25 cellular contexts compared by ENCODE assay signal in genomic region chr2:221228214-221228769, GRCh38.
DNase-seq lines count a peak whose midpoint lies in the region; ATAC-seq and TF ChIP-seq lines count a peak whose summit lies in the region.
"Had no signal": no experiment of that assay in that cellular context is flagged by ENCODE, and none has a peak within 500 bp of the region (broad histone marks: within the 10 kb centered on the region; RNA-seq: fewer than 3 reads in every experiment).

No MANE protein-coding gene starts in this region.

- H3K9me3 ChIP-seq in ascending aorta (no peaks in the 10 kb centered on the region), left lung (no peaks in the 10 kb centered on the region), uterus (no peaks in the 10 kb centered on the region)
- H3K9me3 ChIP-seq: Caco-2, SJCRH30 had no signal

- H3K27ac Mint-ChIP-seq in nephron progenitor cell = no peak overlapping the region
- H3K27ac Mint-ChIP-seq in activated T-cell treated with anti-CD3 and anti-CD28 coated beads, Interleukin-2, amount 50 U/mL, for 72 hours = no peak overlapping the region
- H3K27ac Mint-ChIP-seq: B cell; CD8-positive, alpha-beta T cell had no signal

- H3K4me1 Mint-ChIP-seq in nephron progenitor cell = no peaks in the 10 kb centered on the region
- no peaks in the 10 kb centered on the region for H3K4me1 Mint-ChIP-seq in activated T-cell treated with anti-CD3 and anti-CD28 coated beads, Interleukin-2, amount 50 U/mL, for 72 hours (ENCODE audit: low read depth)
- H3K4me1 Mint-ChIP-seq: B cell had no signal

- peak; percentile 23 for ATAC-seq in left lung
- no peak for ATAC-seq in activated T-cell treated with anti-CD3 and anti-CD28 coated beads, Interleukin-2, amount 50 U/mL, for 72 hours (replicated peaks in 1 of 2)
- ATAC-seq: CD8-positive, alpha-beta T cell; GM12878; K562; SK-N-SH treated with all-trans-retinoic acid at 6 μM for 48 hours had no signal

- intact Hi-C loops in ascending aorta (cut with DNase I) (loop anchor here (5.0 kb wide), 2 partner anchors 249 to 344 kb away; partner anchors contain the start of gene EPHA4), left lung (cut with DNase I) (no loop called here), uterus (cut with DNase I; ENCODE audit: low total_unique reads) (no loop called here)

- H3K4me3 Mint-ChIP-seq in nephron progenitor cell = no peak overlapping the region
- H3K4me3 Mint-ChIP-seq in activated T-cell treated with anti-CD3 and anti-CD28 coated beads, Interleukin-2, amount 50 U/mL, for 72 hours = no peak overlapping the region
- H3K4me3 Mint-ChIP-seq: B cell; CD8-positive, alpha-beta T cell had no signal

- no peak for TF ChIP-seq CTCF in ascending aorta (IDR thresholded peaks at IDR 0.05)
- TF ChIP-seq CTCF in coronary artery (IDR thresholded peaks at IDR 0.05) = no peak
- TF ChIP-seq CTCF in left lung (IDR thresholded peaks at IDR 0.05) = no peak
- no peak for TF ChIP-seq CTCF in uterus (IDR thresholded peaks at IDR 0.05)
- no peak for TF ChIP-seq CTCF in nephron progenitor cell (IDR thresholded peaks at IDR 0.05)

- H3K9me3 Mint-ChIP-seq in nephron progenitor cell = no peaks in the 10 kb centered on the region
- no peaks in the 10 kb centered on the region for H3K9me3 Mint-ChIP-seq in activated T-cell treated with anti-CD3 and anti-CD28 coated beads, Interleukin-2, amount 50 U/mL, for 72 hours
- H3K9me3 Mint-ChIP-seq: CD8-positive, alpha-beta T cell had no signal

- H3K27me3 ChIP-seq in ascending aorta (no peaks in the 10 kb centered on the region), left lung (no peaks in the 10 kb centered on the region), uterus (no peaks in the 10 kb centered on the region)
- H3K27me3 ChIP-seq: SJCRH30 had no signal

- H3K4me1 ChIP-seq in ascending aorta = peaks cover 0 to 15% of the 10 kb centered on the region in 2 donors
- H3K4me1 ChIP-seq in left lung = no peaks in the 10 kb centered on the region
- no peaks in the 10 kb centered on the region for H3K4me1 ChIP-seq in uterus
- H3K4me1 ChIP-seq: Caco-2, SJCRH30 had no signal

- no peak for TF ChIP-seq POLR2A in uterus (IDR thresholded peaks at IDR 0.05)

- H3K4me3 ChIP-seq in ascending aorta (peak overlapping the region in 1 of 2 donors; percentile 19), coronary artery (no peak overlapping the region), left lung (no peak overlapping the region), uterus (no peak overlapping the region)
- H3K4me3 ChIP-seq: GM12878, K562, SJCRH30 had no signal

- H3K27me3 Mint-ChIP-seq in nephron progenitor cell (ENCODE audit: low read depth, poor library complexity) = no peaks in the 10 kb centered on the region
- H3K27me3 Mint-ChIP-seq in activated T-cell treated with anti-CD3 and anti-CD28 coated beads, Interleukin-2, amount 50 U/mL, for 72 hours (ENCODE audit: low read depth) = no peaks in the 10 kb centered on the region
- H3K27me3 Mint-ChIP-seq: B cell had no signal

- no peaks in the 10 kb centered on the region for H3K36me3 Mint-ChIP-seq in nephron progenitor cell (ENCODE audit: low read depth)
- peaks cover 0 to 1% of the 10 kb centered on the region in 2 donors for H3K36me3 Mint-ChIP-seq in activated T-cell treated with anti-CD3 and anti-CD28 coated beads, Interleukin-2, amount 50 U/mL, for 72 hours (ENCODE audit: insufficient read depth in 2 of 2)
- H3K36me3 Mint-ChIP-seq: CD8-positive, alpha-beta T cell had no signal

- no peaks in the 10 kb centered on the region for H3K36me3 ChIP-seq in ascending aorta
- no peaks in the 10 kb centered on the region for H3K36me3 ChIP-seq in left lung
- H3K36me3 ChIP-seq in uterus = no peaks in the 10 kb centered on the region
- H3K36me3 ChIP-seq: SJCRH30 had no signal

- no peak for DNase-seq in ascending aorta (ENCODE audit: low spot score in 2 of 2)
- no peak for DNase-seq in coronary artery (ENCODE audit: low spot score)
- no peak for DNase-seq in left lung
- no peak for DNase-seq in uterus
- DNase-seq in NCI-H774 (lab: John Stamatoyannopoulos, UW) = no peak
- no peak for DNase-seq in nephron progenitor cell
- no peak for DNase-seq in activated T-cell treated with anti-CD3 and anti-CD28 coated beads, Interleukin-2, amount 50 U/mL, for 72 hours
- DNase-seq: Caco-2; CD8-positive, alpha-beta T cell; DMS79; EL; GDM1; Kasumi-1; NCI-H1092 treated with DMSO at 0.1 percent for 48 hours; NCI-H1436 treated with DMSO at 0.1 percent for 48 hours; NCI-H187 treated with DMSO at 0.1 percent for 48 hours; NCI-H2107; NCI-H524; NCI-H748 treated with DMSO at 0.1 percent for 48 hours; SJCRH30 had no signal

- H3K27ac ChIP-seq in ascending aorta (peak overlapping the region; percentile 76 to 84), coronary artery (peak overlapping the region; percentile 42 to 73), left lung (no peak overlapping the region), uterus (peak overlapping the region; percentile 17 to 57)
- H3K27ac ChIP-seq: C4-2B, SJCRH30 had no signal

Comparison
In these comparisons a context has a peak if more than half of its experiments do, and no peak if none do; other contexts are left out.
1. H3K27ac ChIP-seq: peak in ascending aorta (2 of 2), coronary artery (2 of 2) and uterus (2 of 2); none in left lung (0 of 2).